ENCODE assay signal across 26 cellular contexts in the genomic region with DNA sequence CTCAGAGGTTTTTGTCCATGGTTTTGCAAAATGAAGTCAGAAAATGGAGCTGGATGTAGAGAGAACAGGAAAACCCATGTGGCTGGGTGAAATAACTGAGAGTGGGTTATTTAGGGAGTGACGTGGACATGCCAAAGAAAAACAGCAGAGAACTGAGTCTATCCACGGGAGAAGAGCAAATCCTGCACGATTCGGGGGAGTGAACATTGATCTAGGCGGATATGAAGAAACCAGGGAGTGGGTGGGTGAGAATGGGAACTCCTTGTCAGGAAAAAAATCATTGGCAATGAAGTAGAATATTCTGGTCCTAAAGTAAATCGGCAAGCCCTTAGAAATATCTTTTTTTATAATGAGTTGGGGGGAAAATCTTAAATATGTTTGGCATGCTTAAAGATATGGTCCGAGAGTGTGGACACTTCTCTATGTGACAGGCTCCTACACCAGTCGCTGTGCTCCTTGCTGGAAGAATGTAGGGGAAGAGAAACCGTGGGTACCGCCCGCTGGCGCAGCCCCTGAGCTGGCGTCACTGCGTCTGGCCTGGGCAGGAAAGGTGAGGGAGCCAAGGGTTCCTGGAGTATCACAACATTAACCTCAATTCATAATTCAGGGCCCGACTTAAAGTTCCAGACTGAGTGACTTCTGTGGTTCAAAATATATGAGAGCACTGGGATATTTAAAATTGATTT.
"Had no signal": no experiment of that assay in that cellular context is flagged by ENCODE, and none has a peak within 500 bp of the region (broad histone marks: within the 10 kb centered on the region; RNA-seq: fewer than 3 reads in every experiment).

No MANE protein-coding gene starts in this region.

- H3K9me3 ChIP-seq: adrenal gland, body of pancreas, esophagus muscularis mucosa, gastroesophageal sphincter had no signal

- H3K9me3 Mint-ChIP-seq: activated CD4-positive, alpha-beta memory T cell treated with anti-CD3 and anti-CD28 coated beads, Interleukin-2, amount 10 ng/mL, durations not matched to agents 7 days and 5 days; activated CD4-positive, alpha-beta T cell treated with anti-CD3 and anti-CD28 coated beads, Interleukin-2, amount 10 ng/mL, durations not matched to agents 7 days and 5 days; activated naive CD4-positive, alpha-beta T cell treated with anti-CD3 and anti-CD28 coated beads for 36 hours; activated naive CD4-positive, alpha-beta T cell treated with anti-CD3 and anti-CD28 coated beads, Interleukin-2, amount 50 U/mL, for 24 hours; activated naive CD8-positive, alpha-beta T cell treated with anti-CD3 and anti-CD28 coated beads for 36 hours; activated naive CD8-positive, alpha-beta T cell treated with anti-CD3 and anti-CD28 coated beads, Interleukin-2, amount 50 U/mL, for 24 hours; activated T-cell treated with anti-CD3 and anti-CD28 coated beads, Interleukin-2, amount 50 U/mL, for 24 hours; activated T-helper 2 cell treated with anti-CD3 and anti-CD28 coated beads, Interferon-gamma antibody, Interleukin-2, Interleukin-4, amounts not matched to agents 10 μg/mL and 5 μg/mL and 100 μg/mL, durations not matched to agents 14 hours and 24 hours and 36 hours; WTC11 had no signal

- H3K4me3 Mint-ChIP-seq: activated CD4-positive, alpha-beta memory T cell treated with anti-CD3 and anti-CD28 coated beads, Interleukin-2, amount 10 ng/mL, durations not matched to agents 7 days and 5 days; activated CD4-positive, alpha-beta T cell treated with anti-CD3 and anti-CD28 coated beads, Interleukin-2, amount 10 ng/mL, durations not matched to agents 7 days and 5 days; activated naive CD4-positive, alpha-beta T cell treated with anti-CD3 and anti-CD28 coated beads for 36 hours; activated naive CD4-positive, alpha-beta T cell treated with anti-CD3 and anti-CD28 coated beads, Interleukin-2, amount 50 U/mL, for 24 hours; activated naive CD8-positive, alpha-beta T cell treated with anti-CD3 and anti-CD28 coated beads for 36 hours; activated naive CD8-positive, alpha-beta T cell treated with anti-CD3 and anti-CD28 coated beads, Interleukin-2, amount 50 U/mL, for 24 hours; activated T-cell treated with anti-CD3 and anti-CD28 coated beads, Interleukin-2, amount 50 U/mL, for 24 hours; WTC11 had no signal

- H3K4me1 Mint-ChIP-seq: activated naive CD4-positive, alpha-beta T cell treated with anti-CD3 and anti-CD28 coated beads, Interleukin-2, amount 50 U/mL, for 24 hours; activated naive CD8-positive, alpha-beta T cell treated with anti-CD3 and anti-CD28 coated beads, Interleukin-2, amount 50 U/mL, for 24 hours; WTC11 had no signal

- H3K4me3 ChIP-seq: adrenal gland, body of pancreas, esophagus muscularis mucosa, gastroesophageal sphincter had no signal

- ATAC-seq: activated naive CD8-positive, alpha-beta T cell treated with anti-CD3 and anti-CD28 coated beads, Interleukin-2, amount 50 U/mL, for 24 hours; body of pancreas; foreskin keratinocyte; gastroesophageal sphincter; WTC11 had no signal

- H3K36me3 ChIP-seq: adrenal gland had no signal

- H3K4me1 ChIP-seq: adrenal gland, body of pancreas had no signal

- H3K27me3 Mint-ChIP-seq: activated CD4-positive, alpha-beta memory T cell treated with anti-CD3 and anti-CD28 coated beads, Interleukin-2, amount 10 ng/mL, durations not matched to agents 7 days and 5 days; activated CD4-positive, alpha-beta T cell treated with anti-CD3 and anti-CD28 coated beads, Interleukin-2, amount 10 ng/mL, durations not matched to agents 7 days and 5 days; activated naive CD4-positive, alpha-beta T cell treated with anti-CD3 and anti-CD28 coated beads, Interleukin-2, amount 50 U/mL, for 24 hours; activated naive CD8-positive, alpha-beta T cell treated with anti-CD3 and anti-CD28 coated beads for 36 hours; activated naive CD8-positive, alpha-beta T cell treated with anti-CD3 and anti-CD28 coated beads, Interleukin-2, amount 50 U/mL, for 24 hours; activated T-cell treated with anti-CD3 and anti-CD28 coated beads, Interleukin-2, amount 50 U/mL, for 24 hours had no signal

- DNase-seq: activated CD4-positive, alpha-beta memory T cell treated with anti-CD3 and anti-CD28 coated beads, Interleukin-2, amount 10 ng/mL, durations not matched to agents 7 days and 5 days; activated CD4-positive, alpha-beta T cell treated with anti-CD3 and anti-CD28 coated beads for 1 hour; activated CD4-positive, alpha-beta T cell treated with anti-CD3 and anti-CD28 coated beads for 4 hours; activated CD4-positive, alpha-beta T cell treated with anti-CD3 and anti-CD28 coated beads, Interleukin-2, amount 10 ng/mL, durations not matched to agents 7 days and 5 days; activated CD4-positive, alpha-beta T cell treated with anti-CD3 and anti-CD28 coated beads, Interleukin-2, amount 50 U/mL, for 4 hours; activated CD8-positive, alpha-beta memory T cell treated with anti-CD3 and anti-CD28 coated beads, Interleukin-2, amount 50 U/mL, for 48 hours; activated effector memory CD4-positive, alpha-beta T cell treated with anti-CD3 and anti-CD28 coated beads, Interleukin-2, amount 50 U/mL, for 16 hours; activated naive CD4-positive, alpha-beta T cell treated with anti-CD3 and anti-CD28 coated beads for 36 hours; activated naive CD8-positive, alpha-beta T cell treated with anti-CD3 and anti-CD28 coated beads for 36 hours; activated naive CD8-positive, alpha-beta T cell treated with anti-CD3 and anti-CD28 coated beads, Interleukin-2, amount 50 U/mL, for 24 hours; activated T-cell treated with anti-CD3 and anti-CD28 coated beads for 4 hours; activated T-cell treated with anti-CD3 and anti-CD28 coated beads, Interleukin-2, amount 50 U/mL, for 24 hours; adrenal gland; aorta; body of pancreas; cortex of kidney; effector memory CD4-positive, alpha-beta T cell; erythroblast; foreskin keratinocyte; T-helper 2 cell had no signal

- H3K27ac ChIP-seq: adrenal gland, body of pancreas, esophagus muscularis mucosa, foreskin keratinocyte, gastroesophageal sphincter, VCaP had no signal

- H3K36me3 Mint-ChIP-seq: activated naive CD4-positive, alpha-beta T cell treated with anti-CD3 and anti-CD28 coated beads, Interleukin-2, amount 50 U/mL, for 24 hours; activated naive CD8-positive, alpha-beta T cell treated with anti-CD3 and anti-CD28 coated beads for 36 hours had no signal

- H3K27me3 ChIP-seq: adrenal gland, body of pancreas, esophagus muscularis mucosa, foreskin keratinocyte, gastroesophageal sphincter had no signal

- H3K27ac Mint-ChIP-seq: activated CD4-positive, alpha-beta memory T cell treated with anti-CD3 and anti-CD28 coated beads, Interleukin-2, amount 10 ng/mL, durations not matched to agents 7 days and 5 days; activated CD4-positive, alpha-beta T cell treated with anti-CD3 and anti-CD28 coated beads, Interleukin-2, amount 10 ng/mL, durations not matched to agents 7 days and 5 days; activated naive CD4-positive, alpha-beta T cell treated with anti-CD3 and anti-CD28 coated beads for 36 hours; activated naive CD4-positive, alpha-beta T cell treated with anti-CD3 and anti-CD28 coated beads, Interleukin-2, amount 50 U/mL, for 24 hours; activated naive CD8-positive, alpha-beta T cell treated with anti-CD3 and anti-CD28 coated beads, Interleukin-2, amount 50 U/mL, for 24 hours; activated T-cell treated with anti-CD3 and anti-CD28 coated beads, Interleukin-2, amount 50 U/mL, for 24 hours; activated T-helper 2 cell treated with anti-CD3 and anti-CD28 coated beads, Interferon-gamma antibody, Interleukin-2, Interleukin-4, amounts not matched to agents 10 μg/mL and 5 μg/mL and 100 μg/mL, durations not matched to agents 14 hours and 24 hours and 36 hours; WTC11 had no signal
